Comparison of ENCODE assay signal across 20 cellular contexts in the genomic region with DNA sequence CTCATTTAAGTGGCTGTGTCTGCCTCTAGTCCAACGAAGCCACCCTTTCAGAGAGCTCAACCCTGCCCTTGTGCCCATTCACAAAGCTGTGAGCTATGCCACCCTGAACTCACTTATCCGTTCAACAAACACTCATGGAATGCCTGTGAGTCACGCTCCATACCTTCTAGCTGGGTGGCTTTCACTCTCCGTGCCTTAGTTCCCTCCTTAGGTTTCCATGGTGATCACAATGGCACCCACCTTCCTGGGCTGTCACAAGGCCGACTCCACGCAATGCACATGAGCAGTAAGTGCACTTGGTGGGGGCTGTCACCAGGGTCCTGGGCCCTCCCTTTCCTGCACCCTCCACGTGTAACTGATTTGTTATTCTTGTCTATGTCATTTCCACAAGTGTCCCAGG. TPM values are rescaled to one million over a fixed set of nuclear protein-coding genes. Genes with fewer than 3 reads are reported as not detected.
DNase-seq lines count a peak whose midpoint lies in the region; ATAC-seq and TF ChIP-seq lines count a peak whose summit lies in the region.
"Had no signal": no experiment of that assay in that cellular context is flagged by ENCODE, and none has a peak within 500 bp of the region (broad histone marks: within the 10 kb centered on the region; RNA-seq: fewer than 3 reads in every experiment).

No MANE protein-coding gene starts in this region.

- no peak for ATAC-seq in HG03095 (IDR thresholded peaks at IDR 0.05; ENCODE audit: unreplicated experiment)
- no peak for ATAC-seq in HG02884 (IDR thresholded peaks at IDR 0.05; ENCODE audit: unreplicated experiment)
- ATAC-seq: activated CD4-positive, CD25-positive, alpha-beta regulatory T cell treated with anti-CD3 and anti-CD28 coated beads, Interleukin-2, amount 50 U/mL, for 24 hours; K562 had no signal

- H3K27me3 Mint-ChIP-seq in glutamatergic neuron (ENCODE audit: unreplicated experiment), result peaks cover 9% of the 10 kb centered on the region
- H3K27me3 Mint-ChIP-seq: activated naive CD8-positive, alpha-beta T cell treated with anti-CD3 and anti-CD28 coated beads, Interleukin-2, amount 10 ng/mL, durations not matched to agents 7 days and 5 days had no signal

- peaks cover 13% of the 10 kb centered on the region for H3K9me3 Mint-ChIP-seq in glutamatergic neuron (ENCODE audit: unreplicated experiment)

- no peak overlapping the region for H3K4me2 ChIP-seq in PC-9
- H3K4me2 ChIP-seq: BLaER1 had no signal

- TF ChIP-seq POLR2A in testis (IDR thresholded peaks at IDR 0.05), result no peak

- no peaks in the 10 kb centered on the region for H4K20me1 ChIP-seq in PC-9 (ENCODE audit: insufficient read depth)
- H4K20me1 ChIP-seq: BLaER1 had no signal

- no peak overlapping the region for H3K27ac Mint-ChIP-seq in glutamatergic neuron (ENCODE audit: unreplicated experiment)
- H3K27ac Mint-ChIP-seq: activated naive CD8-positive, alpha-beta T cell treated with anti-CD3 and anti-CD28 coated beads, Interleukin-2, amount 10 ng/mL, durations not matched to agents 7 days and 5 days had no signal

- no peaks in the 10 kb centered on the region for H3K79me2 ChIP-seq in PC-9 (ENCODE audit: low read depth)

- H3K36me3 ChIP-seq in PC-9 (ENCODE audit: low read depth) (no peaks in the 10 kb centered on the region), testis (ENCODE audit: low read depth, missing control alignments) (no peaks in the 10 kb centered on the region)
- H3K36me3 ChIP-seq: BLaER1, colonic mucosa had no signal

- H3K4me1 ChIP-seq in PC-9 (replicated peaks; ENCODE audit: insufficient read depth) (peaks cover 5% of the 10 kb centered on the region; the same call in 1 of the 2 replicates), testis (no peaks in the 10 kb centered on the region)
- H3K4me1 ChIP-seq: BLaER1, colonic mucosa had no signal

- peaks cover 43% of the 10 kb centered on the region for H3K36me3 Mint-ChIP-seq in glutamatergic neuron (ENCODE audit: unreplicated experiment)

- H3K27me3 ChIP-seq in PC-9 (ENCODE audit: insufficient read depth, low read depth) (no peaks in the 10 kb centered on the region), testis (no peaks in the 10 kb centered on the region)
- H3K27me3 ChIP-seq: BLaER1, colonic mucosa had no signal

- peak; percentile 57 for DNase-seq in DMS53 (lab: John Stamatoyannopoulos, UW)
- no peak for DNase-seq in DMS53 treated with DMSO at 0.1 percent for 48 hours (lab: John Stamatoyannopoulos, UW; ENCODE audit: unreplicated experiment)
- peak; percentile 51 to 70 for DNase-seq in PC-9
- DNase-seq in glutamatergic neuron, result no peak
- DNase-seq in testis, result peak; percentile 2
- DNase-seq in activated naive CD4-positive, alpha-beta T cell (lab: John Stamatoyannopoulos, UW), result no peak
- DNase-seq: activated naive CD8-positive, alpha-beta T cell treated with anti-CD3 and anti-CD28 coated beads, Interleukin-2, amount 10 ng/mL, durations not matched to agents 7 days and 5 days; GDM1; MV-4-11; NCI-H2029 treated with DMSO at 0.1 percent for 48 hours; stimulated activated CD4-positive, alpha-beta T cell treated with anti-CD3 and anti-CD28 coated beads, Interleukin-12 subunit alpha, Interleukin-12 subunit beta, amount 100 ng/mL, for 4 hours; stimulated activated CD8-positive, alpha-beta memory T cell treated with anti-CD3 and anti-CD28 coated beads, Interleukin-4, amount 100 ng/mL, for 48 hours had no signal

- POLR2A ChIA-PET in PC-9 (lab: Charles Lee; ENCODE audit: unreplicated experiment), result no interaction called here

- H3K4me3 ChIP-seq in PC-9 (no peak overlapping the region), testis (no peak overlapping the region)
- H3K4me3 ChIP-seq: BLaER1, colonic mucosa, K562 had no signal

- CTCF ChIA-PET in PC-9 (lab: Charles Lee), result no interaction called here

- no peaks in the 10 kb centered on the region for H3K4me1 Mint-ChIP-seq in glutamatergic neuron (ENCODE audit: low read depth, unreplicated experiment)

- peak overlapping the region; percentile 21 for H3K4me3 Mint-ChIP-seq in glutamatergic neuron (ENCODE audit: unreplicated experiment)
- H3K4me3 Mint-ChIP-seq: activated naive CD8-positive, alpha-beta T cell treated with anti-CD3 and anti-CD28 coated beads, Interleukin-2, amount 10 ng/mL, durations not matched to agents 7 days and 5 days had no signal

- H3K9me3 ChIP-seq in PC-9 (ENCODE audit: insufficient read depth, low read depth) (peaks cover 5% of the 10 kb centered on the region; the same call in 1 of the 2 replicates), testis (no peaks in the 10 kb centered on the region)
- H3K9me3 ChIP-seq: colonic mucosa had no signal

- no peak overlapping the region for H2AFZ ChIP-seq in PC-9

- WGBS in testis, 2 donors, result 80 to 92% methylated on average over 7 of the region's 7 CpGs

- BruUV-seq in PC-9 (replicated peaks; lab: Mats Ljungman, UMichigan), result no TSS peak

- H3F3A ChIP-seq in PC-9 (ENCODE audit: insufficient read depth, low read depth), result 0 out of 2 replicates have a peak, but pooled peaks cover 3% of the 10 kb centered on the region

- H3K9me2 ChIP-seq in PC-9 (ENCODE audit: insufficient read depth), result no peaks in the 10 kb centered on the region

- TF ChIP-seq CTCF in PC-9 (conservative IDR thresholded peaks at IDR 0.05), result no peak
- no peak for TF ChIP-seq CTCF in glutamatergic neuron (IDR thresholded peaks at IDR 0.05; ENCODE audit: partially characterized antibody, unreplicated experiment)
- TF ChIP-seq CTCF in testis (IDR thresholded peaks at IDR 0.05), result no peak

- H3K27ac ChIP-seq in PC-9 (no peak overlapping the region), testis (no peak overlapping the region)
- H3K27ac ChIP-seq: 22Rv1, BLaER1, colonic mucosa had no signal

- intact Hi-C loops in PC-9 (cut with micrococcal nuclease; ENCODE audit: unreplicated experiment), result no loop called here
- intact Hi-C loops in testis (cut with DNase I; ENCODE audit: low total_unique reads), result no loop called here

RNA-seq across cellular contexts. Expression of a gene that starts 37.2 kb away (rescaled TPM):
- total RNA-seq in PC-9 (2021), result 32.9 and 40.9 TPM in 2 replicates
- 9.4 TPM for total RNA-seq in glutamatergic neuron (ENCODE audit: unreplicated experiment)
- total RNA-seq in testis, result 10 to 100 TPM in 1 of 2 donors, 1 to 10 TPM in 1; 7.9 to 13.1 TPM
- polyA plus RNA-seq in testis (ENCODE audit: insufficient read depth, low read depth, low replicate concordance), result 20.4 TPM
- total RNA-seq: activated CD8-positive, alpha-beta memory T cell treated with anti-CD3 and anti-CD28 coated beads for 36 hours; activated naive CD8-positive, alpha-beta T cell treated with anti-CD3 and anti-CD28 coated beads, Interleukin-2, amount 10 ng/mL, durations not matched to agents 7 days and 5 days had no signal

Comparison
In these comparisons a context has a peak if more than half of its experiments do, and no peak if none do; other contexts are left out.
1. DNase-seq: peak in DMS53 (single experiment), PC-9 (2 of 2) and testis (single experiment); none in DMS53 treated with DMSO at 0.1 percent for 48 hours (single experiment), glutamatergic neuron (single experiment) and activated naive CD4-positive, alpha-beta T cell (0 of 4).